8 cellular contexts compared by ENCODE assay signal in genomic region chr22:42271191-42271813, GRCh38. TPM values are rescaled to one million over a fixed set of nuclear protein-coding genes. Genes with fewer than 3 reads are reported as not detected.
A peak's percentile ranks its signal among the peaks of the same experiment; 100 is the strongest.
DNase-seq lines count a peak whose midpoint lies in the region; ATAC-seq and TF ChIP-seq lines count a peak whose summit lies in the region.

No MANE protein-coding gene starts in this region.

- CTCF ChIA-PET in activated CD4-positive, alpha-beta T cell treated with anti-CD3 and anti-CD28 coated beads, Interleukin-2, amount 10 ng/mL, durations not matched to agents 7 days and 5 days (lab: Charles Lee): interaction anchor here (1.2 kb wide), 1 partner anchor 10 kb away, joined by 3 read pairs; no protein-coding TSS in a partner anchor

- no peaks in the 10 kb centered on the region for H3K9me3 Mint-ChIP-seq in activated CD4-positive, alpha-beta T cell treated with anti-CD3 and anti-CD28 coated beads, Interleukin-2, amount 10 ng/mL, durations not matched to agents 7 days and 5 days
- H3K9me3 Mint-ChIP-seq in activated naive CD8-positive, alpha-beta T cell (ENCODE audit: low read depth): no peaks in the 10 kb centered on the region
- H3K9me3 Mint-ChIP-seq in immature natural killer cell: no peaks in the 10 kb centered on the region

- H3K4me3 ChIP-seq in stomach (peak overlapping the region; percentile 98 to 99 (median 99)), brain microvascular endothelial cell (ENCODE audit: low read depth, low read length) (no peak overlapping the region)

- no peaks in the 10 kb centered on the region for H3K9me3 ChIP-seq in stomach

- TF ChIP-seq EP300 in stomach (IDR thresholded peaks at IDR 0.05): no peak

- H3K27me3 Mint-ChIP-seq in activated CD4-positive, alpha-beta T cell treated with anti-CD3 and anti-CD28 coated beads, Interleukin-2, amount 10 ng/mL, durations not matched to agents 7 days and 5 days: no peaks in the 10 kb centered on the region
- H3K27me3 Mint-ChIP-seq in activated naive CD8-positive, alpha-beta T cell: no peaks in the 10 kb centered on the region
- H3K27me3 Mint-ChIP-seq in immature natural killer cell (ENCODE audit: low read depth in 3 of 3): peaks cover 2 to 7% (median 3%) of the 10 kb centered on the region in 3 donors

- H3K4me1 Mint-ChIP-seq in activated CD4-positive, alpha-beta T cell treated with anti-CD3 and anti-CD28 coated beads, Interleukin-2, amount 10 ng/mL, durations not matched to agents 7 days and 5 days: peaks cover 28% of the 10 kb centered on the region
- H3K4me1 Mint-ChIP-seq in activated naive CD8-positive, alpha-beta T cell (ENCODE audit: low read depth): peaks cover 30% of the 10 kb centered on the region
- H3K4me1 Mint-ChIP-seq in immature natural killer cell: peaks cover 15 to 21% of the 10 kb centered on the region in 2 donors

- H3K27me3 ChIP-seq in stomach (no peaks in the 10 kb centered on the region), brain microvascular endothelial cell (replicated peaks) (no peaks in the 10 kb centered on the region)

- peaks cover 16 to 49% (median 41%) of the 10 kb centered on the region in 4 donors for H3K4me1 ChIP-seq in stomach

- H3K27ac ChIP-seq in stomach: peak overlapping the region in 4 of 5 donors; percentile 67 to 96 (median 93)
- H3K27ac ChIP-seq in brain microvascular endothelial cell: no peak overlapping the region

- no peak for DNase-seq in activated CD4-positive, alpha-beta T cell treated with anti-CD3 and anti-CD28 coated beads, Interleukin-2, amount 10 ng/mL, durations not matched to agents 7 days and 5 days
- DNase-seq in activated CD4-positive, alpha-beta T cell treated with anti-CD3 and anti-CD28 coated beads, Interleukin-2, amount 50 U/mL, for 1 hour: no peak
- no peak for DNase-seq in immature natural killer cell
- no peak for DNase-seq in stomach
- DNase-seq in GOT3 (lab: John Stamatoyannopoulos, UW): no peak
- no peak for DNase-seq in brain microvascular endothelial cell

- ATAC-seq in GM21447 (IDR thresholded peaks at IDR 0.05; ENCODE audit: unreplicated experiment): no peak

- 75 to 83% (median 83%) methylated on average over 20 of the region's 20 CpGs for WGBS in stomach, 5 donors

- H3K36me3 ChIP-seq in stomach: no peaks in the 10 kb centered on the region
- H3K36me3 ChIP-seq in brain microvascular endothelial cell (replicated peaks): no peaks in the 10 kb centered on the region

- in situ Hi-C loops in brain microvascular endothelial cell (cut with HindIII; ENCODE audit: low pct_ligation_motif_present, low sequenced_read_pairs): no loop called here

- TF ChIP-seq POLR2A in stomach (IDR thresholded peaks at IDR 0.05): no peak

- no peak for TF ChIP-seq CTCF in stomach (IDR thresholded peaks at IDR 0.05)
- TF ChIP-seq CTCF in brain microvascular endothelial cell (IDR thresholded peaks at IDR 0.05; ENCODE audit: low read depth, low read length, missing control alignments): no peak

- peak overlapping the region; percentile 68 for H3K4me3 Mint-ChIP-seq in activated CD4-positive, alpha-beta T cell treated with anti-CD3 and anti-CD28 coated beads, Interleukin-2, amount 10 ng/mL, durations not matched to agents 7 days and 5 days
- H3K4me3 Mint-ChIP-seq in activated naive CD8-positive, alpha-beta T cell: peak overlapping the region; percentile 79
- H3K4me3 Mint-ChIP-seq in immature natural killer cell: peak overlapping the region; percentile 67 to 82 (median 81)

- POLR2A ChIA-PET in activated CD4-positive, alpha-beta T cell treated with anti-CD3 and anti-CD28 coated beads, Interleukin-2, amount 10 ng/mL, durations not matched to agents 7 days and 5 days (lab: Charles Lee): no interaction called here

- H3K27ac Mint-ChIP-seq in activated CD4-positive, alpha-beta T cell treated with anti-CD3 and anti-CD28 coated beads, Interleukin-2, amount 10 ng/mL, durations not matched to agents 7 days and 5 days: peak overlapping the region; percentile 80
- H3K27ac Mint-ChIP-seq in activated naive CD8-positive, alpha-beta T cell: peak overlapping the region; percentile 81
- H3K27ac Mint-ChIP-seq in immature natural killer cell: peak overlapping the region in 3 of 6 donors; percentile 74 to 77 (median 76)

- intact Hi-C loops in stomach (cut with DNase I; ENCODE audit: low total_unique reads): no loop called here

- H3K36me3 Mint-ChIP-seq in activated CD4-positive, alpha-beta T cell treated with anti-CD3 and anti-CD28 coated beads, Interleukin-2, amount 10 ng/mL, durations not matched to agents 7 days and 5 days (ENCODE audit: low read depth): peaks cover 9% of the 10 kb centered on the region
- H3K36me3 Mint-ChIP-seq in activated naive CD8-positive, alpha-beta T cell: no peaks in the 10 kb centered on the region
- H3K36me3 Mint-ChIP-seq in immature natural killer cell: no peaks in the 10 kb centered on the region

RNA-seq across cellular contexts. Expression of gene TCF20, which starts 0.8 kb away (rescaled TPM):
- 10 to 100 TPM; 82.1 to 87.1 TPM for total RNA-seq in activated CD4-positive, alpha-beta T cell treated with anti-CD3 and anti-CD28 coated beads, Interleukin-2, amount 10 ng/mL, durations not matched to agents 7 days and 5 days
- polyA plus RNA-seq in immature natural killer cell: 1 to 10 TPM in 2 of 3 donors, under 1 TPM in 1; 0.12 to 2.4 (median 1.4) TPM
- 10 to 100 TPM; 11.1 to 50.0 (median 37.5) TPM for total RNA-seq in stomach
- polyA plus RNA-seq in stomach: 10 to 100 TPM in 1 of 3 donors, 1 to 10 TPM in 2; 5.8 to 11.0 (median 7.3) TPM
